Comparison of ENCODE assay signal across 1 cellular context in genomic region chr11:113730887-113731726, GRCh38.
TF ChIP-seq lines count a peak whose summit lies in the region.

No MANE protein-coding gene starts in this region.

TF ChIP-seq in H1, 55 proteins besides CTCF, POLR2A, EP300 and RAD21:
- TF ChIP-seq PHF8 (conservative IDR thresholded peaks at IDR 0.05; ENCODE audit: low read depth, low read length), result no peak
- no peak for TF ChIP-seq YY1 (IDR thresholded peaks at IDR 0.05; ENCODE audit: low read depth, low read length)
- no peak for TF ChIP-seq SRF (IDR thresholded peaks at IDR 0.05; ENCODE audit: low read depth, low read length)
- TF ChIP-seq GTF2F1 (IDR thresholded peaks at IDR 0.05; ENCODE audit: borderline replicate concordance, low read depth, low read length), result no peak
- TF ChIP-seq JUN (IDR thresholded peaks at IDR 0.05; ENCODE audit: low read depth, low read length), result no peak
- no peak for TF ChIP-seq RBBP5 (IDR thresholded peaks at IDR 0.05; ENCODE audit: borderline replicate concordance, low read depth, low read length)
- no peak for TF ChIP-seq SAP30 (IDR thresholded peaks at IDR 0.05; ENCODE audit: insufficient read depth, insufficient replicate concordance, low read length)
- no peak for TF ChIP-seq MAFK (IDR thresholded peaks at IDR 0.05; ENCODE audit: low read depth, low read length)
- no peak for TF ChIP-seq RNF2 (IDR thresholded peaks at IDR 0.05; ENCODE audit: borderline replicate concordance, low read depth, low read length, missing control alignments, poor library complexity, severe bottlenecking)
- TF ChIP-seq HDAC6 (IDR thresholded peaks at IDR 0.05; ENCODE audit: low read depth, low read length), result no peak
- no peak for TF ChIP-seq USF2 (IDR thresholded peaks at IDR 0.05; ENCODE audit: low read length)
- no peak for TF ChIP-seq MAX (IDR thresholded peaks at IDR 0.05)
- no peak for TF ChIP-seq SP1 (IDR thresholded peaks at IDR 0.05; ENCODE audit: low read depth, low read length)
- no peak for TF ChIP-seq E2F6 (IDR thresholded peaks at IDR 0.05)
- TF ChIP-seq NRF1 (IDR thresholded peaks at IDR 0.05; ENCODE audit: low read depth, low read length), result no peak
- TF ChIP-seq NANOG (IDR thresholded peaks at IDR 0.05; ENCODE audit: insufficient read depth, low read depth, low read length, poor library complexity, severe bottlenecking), result no peak
- TF ChIP-seq RFX5 (IDR thresholded peaks at IDR 0.05; ENCODE audit: borderline replicate concordance, low read depth, low read length), result no peak
